12 cellular contexts compared by ENCODE assay signal in genomic region chr12:96371787-96372699, GRCh38. TPM values are rescaled to one million over a fixed set of nuclear protein-coding genes. Genes with fewer than 3 reads are reported as not detected.
DNase-seq lines count a peak whose midpoint lies in the region; ATAC-seq and TF ChIP-seq lines count a peak whose summit lies in the region.
"Had no signal": no experiment of that assay in that cellular context is flagged by ENCODE, and none has a peak within 500 bp of the region (broad histone marks: within the 10 kb centered on the region; RNA-seq: fewer than 3 reads in every experiment).

No MANE protein-coding gene starts in this region.

- POLR2A ChIA-PET in HEK293 (lab: Yijun Ruan, JAX): interaction anchor here (1.0 kb wide), 1 partner anchor 28 kb away, joined by 4 read pairs; the partner anchor contains the start of gene CDK17
- POLR2A ChIA-PET in naive thymus-derived CD8-positive, alpha-beta T cell (lab: Charles Lee): no interaction called here

- H3K36me3 ChIP-seq in CD4-positive, CD25-positive, alpha-beta regulatory T cell (ENCODE audit: control insufficient read depth, insufficient read depth, low read length): no peaks in the 10 kb centered on the region
- no peaks in the 10 kb centered on the region for H3K36me3 ChIP-seq in HEK293 (ENCODE audit: control insufficient read depth in 2 of 2, insufficient read depth in 1 of 2, low read length in 2 of 2)
- H3K36me3 ChIP-seq in SJCRH30: no peaks in the 10 kb centered on the region
- H3K36me3 ChIP-seq: upper lobe of right lung had no signal

- peaks cover 50% of the 10 kb centered on the region for H3K4me1 ChIP-seq in CD4-positive, CD25-positive, alpha-beta regulatory T cell (ENCODE audit: control insufficient read depth, insufficient read depth, low read length, poor library complexity, severe bottlenecking)
- H3K4me1 ChIP-seq in HEK293 (ENCODE audit: control insufficient read depth, insufficient read depth, low read length) (peaks cover 29% of the 10 kb centered on the region), SJCRH30 (peaks cover 4% of the 10 kb centered on the region)

- no peaks in the 10 kb centered on the region for H3K9me3 ChIP-seq in CD4-positive, CD25-positive, alpha-beta regulatory T cell (ENCODE audit: control insufficient read depth in 2 of 2, low read length in 2 of 2)
- H3K9me3 ChIP-seq in HEK293 (ENCODE audit: control insufficient read depth, insufficient read depth, low read depth, low read length) (no peaks in the 10 kb centered on the region), SJCRH30 (replicated peaks) (no peaks in the 10 kb centered on the region)
- H3K9me3 ChIP-seq: upper lobe of right lung had no signal

- no peak overlapping the region for H3K27ac ChIP-seq in CD4-positive, CD25-positive, alpha-beta regulatory T cell (ENCODE audit: insufficient read depth, low read length, poor library complexity, severe bottlenecking)
- H3K27ac ChIP-seq in HEK293 (ENCODE audit: extremely low read depth, low read depth, low read length) (no peak overlapping the region), SJCRH30 (no peak overlapping the region)
- H3K27ac ChIP-seq: upper lobe of right lung had no signal

- TF ChIP-seq CTCF in HEK293 (tag by site-specific recombination; IDR thresholded peaks at IDR 0.05) (no peak), chondrocyte (IDR thresholded peaks at IDR 0.05) (no peak)

- ATAC-seq in CD4-positive, CD25-positive, alpha-beta regulatory T cell (ENCODE audit: low read depth in 2 of 2): no peak
- no peak for ATAC-seq in naive thymus-derived CD8-positive, alpha-beta T cell
- no peak for ATAC-seq in HG02840 (IDR thresholded peaks at IDR 0.05; ENCODE audit: low FRiP score, unreplicated experiment)
- ATAC-seq: PC-3, upper lobe of right lung had no signal

- H3K4me3 Mint-ChIP-seq in CD4-positive, CD25-positive, alpha-beta regulatory T cell: peak overlapping the region in 2 of 4 donors; percentile 15 to 52
- H3K4me3 Mint-ChIP-seq in chondrocyte (ENCODE audit: unreplicated experiment): no peak overlapping the region
- H3K4me3 Mint-ChIP-seq in naive thymus-derived CD8-positive, alpha-beta T cell: peak overlapping the region in 6 of 10 donors; percentile 0 to 42 (median 22)
- H3K4me3 Mint-ChIP-seq: dendritic cell treated with granulocyte-macrophage colony-stimulating factor and Interleukin-4, amounts not matched to agents 40 ng/mL and 50 ng/mL, for 4 days had no signal

- peak overlapping the region in 2 of 3 donors; percentile 55 to 66 for H3K27ac Mint-ChIP-seq in CD4-positive, CD25-positive, alpha-beta regulatory T cell
- H3K27ac Mint-ChIP-seq in chondrocyte (ENCODE audit: unreplicated experiment): peak overlapping the region; percentile 76
- peak overlapping the region in 6 of 10 donors; percentile 8 to 79 (median 56) for H3K27ac Mint-ChIP-seq in naive thymus-derived CD8-positive, alpha-beta T cell
- H3K27ac Mint-ChIP-seq: dendritic cell treated with granulocyte-macrophage colony-stimulating factor and Interleukin-4, amounts not matched to agents 40 ng/mL and 50 ng/mL, for 4 days had no signal

- H3K4me1 Mint-ChIP-seq in CD4-positive, CD25-positive, alpha-beta regulatory T cell: peaks cover 36 to 80% (median 62%) of the 10 kb centered on the region in 4 donors
- H3K4me1 Mint-ChIP-seq in chondrocyte (ENCODE audit: low read depth): peaks cover 56% of the 10 kb centered on the region
- H3K4me1 Mint-ChIP-seq in naive thymus-derived CD8-positive, alpha-beta T cell: peaks cover 45 to 84% (median 78%) of the 10 kb centered on the region in 4 donors

- H3K36me3 Mint-ChIP-seq in CD4-positive, CD25-positive, alpha-beta regulatory T cell: peaks cover 10% of the 10 kb centered on the region
- no peaks in the 10 kb centered on the region for H3K36me3 Mint-ChIP-seq in chondrocyte (ENCODE audit: low read depth)
- peaks cover 0 to 3% (median 3%) of the 10 kb centered on the region in 3 donors for H3K36me3 Mint-ChIP-seq in naive thymus-derived CD8-positive, alpha-beta T cell

- H3K27me3 ChIP-seq in CD4-positive, CD25-positive, alpha-beta regulatory T cell (ENCODE audit: control insufficient read depth, insufficient read depth, low read length): no peaks in the 10 kb centered on the region
- no peaks in the 10 kb centered on the region for H3K27me3 ChIP-seq in SJCRH30
- H3K27me3 ChIP-seq: upper lobe of right lung had no signal

- H3K4me3 ChIP-seq in CD4-positive, CD25-positive, alpha-beta regulatory T cell (ENCODE audit: low read depth, low read length): no peak overlapping the region
- H3K4me3 ChIP-seq in HEK293 (ENCODE audit: low read depth, low read length) (no peak overlapping the region), SJCRH30 (no peak overlapping the region)
- H3K4me3 ChIP-seq: upper lobe of right lung had no signal

- H3K27me3 Mint-ChIP-seq in CD4-positive, CD25-positive, alpha-beta regulatory T cell: no peaks in the 10 kb centered on the region
- no peaks in the 10 kb centered on the region for H3K27me3 Mint-ChIP-seq in chondrocyte (ENCODE audit: low read depth)
- no peaks in the 10 kb centered on the region for H3K27me3 Mint-ChIP-seq in naive thymus-derived CD8-positive, alpha-beta T cell
- H3K27me3 Mint-ChIP-seq: dendritic cell treated with granulocyte-macrophage colony-stimulating factor and Interleukin-4, amounts not matched to agents 40 ng/mL and 50 ng/mL, for 4 days had no signal

- CTCF ChIA-PET in HEK293 (lab: Yijun Ruan, JAX): interaction anchor here (0.8 kb wide), 1 partner anchor 37 kb away, joined by 4 read pairs; no protein-coding TSS in a partner anchor

- DNase-seq in CD4-positive, CD25-positive, alpha-beta regulatory T cell: no peak
- DNase-seq in chondrocyte (ENCODE audit: low spot score) (no peak), DMS 273 treated with DMSO at 0.1 percent for 48 hours (lab: John Stamatoyannopoulos, UW) (no peak), COLO829 (ENCODE audit: low spot score) (no peak), SJCRH30 (no peak)
- no peak for DNase-seq in naive thymus-derived CD8-positive, alpha-beta T cell
- DNase-seq: NCI-H1105, PC-3, upper lobe of right lung had no signal

- H3K9me3 Mint-ChIP-seq in CD4-positive, CD25-positive, alpha-beta regulatory T cell: no peaks in the 10 kb centered on the region
- no peaks in the 10 kb centered on the region for H3K9me3 Mint-ChIP-seq in chondrocyte (ENCODE audit: low read depth)
- no peaks in the 10 kb centered on the region for H3K9me3 Mint-ChIP-seq in naive thymus-derived CD8-positive, alpha-beta T cell
- H3K9me3 Mint-ChIP-seq: dendritic cell treated with granulocyte-macrophage colony-stimulating factor and Interleukin-4, amounts not matched to agents 40 ng/mL and 50 ng/mL, for 4 days had no signal

TF ChIP-seq in HEK293, 187 proteins besides CTCF, POLR2A, EP300 and RAD21 (continues in another document):
- TF ChIP-seq PRDM6 (tag by site-specific recombination; IDR thresholded peaks at IDR 0.05): peak; percentile 61
- TF ChIP-seq ZNF302 (tag by site-specific recombination; IDR thresholded peaks at IDR 0.05; ENCODE audit: low read depth): no peak
- TF ChIP-seq, protein P1, sequence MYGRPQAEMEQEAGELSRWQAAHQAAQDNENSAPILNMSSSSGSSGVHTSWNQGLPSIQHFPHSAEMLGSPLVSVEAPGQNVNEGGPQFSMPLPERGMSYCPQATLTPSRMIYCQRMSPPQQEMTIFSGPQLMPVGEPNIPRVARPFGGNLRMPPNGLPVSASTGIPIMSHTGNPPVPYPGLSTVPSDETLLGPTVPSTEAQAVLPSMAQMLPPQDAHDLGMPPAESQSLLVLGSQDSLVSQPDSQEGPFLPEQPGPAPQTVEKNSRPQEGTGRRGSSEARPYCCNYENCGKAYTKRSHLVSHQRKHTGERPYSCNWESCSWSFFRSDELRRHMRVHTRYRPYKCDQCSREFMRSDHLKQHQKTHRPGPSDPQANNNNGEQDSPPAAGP (tag by site-specific recombination; IDR thresholded peaks at IDR 0.05): no peak
- TF ChIP-seq, protein P2, sequence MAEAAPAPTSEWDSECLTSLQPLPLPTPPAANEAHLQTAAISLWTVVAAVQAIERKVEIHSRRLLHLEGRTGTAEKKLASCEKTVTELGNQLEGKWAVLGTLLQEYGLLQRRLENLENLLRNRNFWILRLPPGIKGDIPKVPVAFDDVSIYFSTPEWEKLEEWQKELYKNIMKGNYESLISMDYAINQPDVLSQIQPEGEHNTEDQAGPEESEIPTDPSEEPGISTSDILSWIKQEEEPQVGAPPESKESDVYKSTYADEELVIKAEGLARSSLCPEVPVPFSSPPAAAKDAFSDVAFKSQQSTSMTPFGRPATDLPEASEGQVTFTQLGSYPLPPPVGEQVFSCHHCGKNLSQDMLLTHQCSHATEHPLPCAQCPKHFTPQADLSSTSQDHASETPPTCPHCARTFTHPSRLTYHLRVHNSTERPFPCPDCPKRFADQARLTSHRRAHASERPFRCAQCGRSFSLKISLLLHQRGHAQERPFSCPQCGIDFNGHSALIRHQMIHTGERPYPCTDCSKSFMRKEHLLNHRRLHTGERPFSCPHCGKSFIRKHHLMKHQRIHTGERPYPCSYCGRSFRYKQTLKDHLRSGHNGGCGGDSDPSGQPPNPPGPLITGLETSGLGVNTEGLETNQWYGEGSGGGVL (tag by site-specific recombination; IDR thresholded peaks at IDR 0.05): peak; percentile 67

RNA-seq across cellular contexts. Expression of gene CDK17, which starts 28.2 kb away (rescaled TPM):
- total RNA-seq in CD4-positive, CD25-positive, alpha-beta regulatory T cell: 120 TPM
- polyA plus RNA-seq in CD4-positive, CD25-positive, alpha-beta regulatory T cell: 10 to 100 TPM; 21.6 to 33.5 (median 24.6) TPM
- total RNA-seq in chondrocyte: 26.8 to 28.5 TPM (median 26.9 TPM) in 3 replicates
- total RNA-seq in naive thymus-derived CD8-positive, alpha-beta T cell: 10 to 100 TPM; 73.2 to 75.6 TPM
- polyA plus RNA-seq in naive thymus-derived CD8-positive, alpha-beta T cell: 10 to 100 TPM; 22.1 to 32.2 (median 26.6) TPM
- total RNA-seq in SJCRH30 (2014; rRNA removed; shearing (Covaris generic)): 20.7 and 28.0 TPM in 2 replicates
